1 cellular context compared by ENCODE assay signal in the genomic region with DNA sequence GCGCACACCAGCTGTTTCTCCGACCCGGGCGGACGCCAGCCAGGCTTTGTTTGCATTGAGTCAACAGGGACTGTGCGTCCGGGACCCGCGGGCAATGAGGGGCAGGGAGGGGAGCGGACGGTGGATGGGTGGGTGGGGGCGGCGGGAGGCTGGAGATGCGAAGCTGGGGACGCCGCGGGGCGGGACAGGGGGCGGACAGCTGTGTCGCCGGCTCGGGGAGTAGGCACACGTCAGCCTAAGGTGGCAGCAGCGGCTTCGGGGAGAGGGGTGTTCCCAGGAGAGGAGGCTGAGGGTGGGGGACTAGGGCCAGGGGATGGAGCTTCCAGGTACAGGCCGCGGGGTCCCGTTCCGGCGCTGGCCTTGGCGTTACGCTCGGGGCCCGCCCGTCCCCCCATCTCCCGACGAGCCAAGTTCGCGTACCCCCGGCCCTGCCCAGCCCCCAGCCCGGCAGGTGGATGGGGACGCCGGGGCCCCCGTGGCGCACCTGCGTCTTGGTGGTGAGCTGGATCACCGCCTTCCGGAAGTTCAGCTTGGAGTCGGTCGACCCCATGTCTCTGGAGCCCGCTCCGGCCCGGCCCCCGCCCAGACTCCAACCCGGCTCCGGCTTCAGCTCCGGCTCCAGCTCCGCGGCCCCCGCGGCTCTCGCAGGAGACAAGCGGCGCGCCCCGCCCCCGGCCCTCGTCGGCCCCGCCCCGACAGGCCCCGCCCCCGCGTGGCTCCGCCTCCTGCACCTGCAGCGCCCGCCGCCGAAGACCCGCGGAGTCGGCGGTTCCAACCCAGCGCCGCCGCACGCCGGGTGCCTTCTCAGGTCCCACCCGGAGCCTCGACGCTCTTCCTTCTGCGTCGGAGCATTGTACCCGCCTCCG.
TF ChIP-seq lines count a peak whose summit lies in the region.

A gene with protein sequence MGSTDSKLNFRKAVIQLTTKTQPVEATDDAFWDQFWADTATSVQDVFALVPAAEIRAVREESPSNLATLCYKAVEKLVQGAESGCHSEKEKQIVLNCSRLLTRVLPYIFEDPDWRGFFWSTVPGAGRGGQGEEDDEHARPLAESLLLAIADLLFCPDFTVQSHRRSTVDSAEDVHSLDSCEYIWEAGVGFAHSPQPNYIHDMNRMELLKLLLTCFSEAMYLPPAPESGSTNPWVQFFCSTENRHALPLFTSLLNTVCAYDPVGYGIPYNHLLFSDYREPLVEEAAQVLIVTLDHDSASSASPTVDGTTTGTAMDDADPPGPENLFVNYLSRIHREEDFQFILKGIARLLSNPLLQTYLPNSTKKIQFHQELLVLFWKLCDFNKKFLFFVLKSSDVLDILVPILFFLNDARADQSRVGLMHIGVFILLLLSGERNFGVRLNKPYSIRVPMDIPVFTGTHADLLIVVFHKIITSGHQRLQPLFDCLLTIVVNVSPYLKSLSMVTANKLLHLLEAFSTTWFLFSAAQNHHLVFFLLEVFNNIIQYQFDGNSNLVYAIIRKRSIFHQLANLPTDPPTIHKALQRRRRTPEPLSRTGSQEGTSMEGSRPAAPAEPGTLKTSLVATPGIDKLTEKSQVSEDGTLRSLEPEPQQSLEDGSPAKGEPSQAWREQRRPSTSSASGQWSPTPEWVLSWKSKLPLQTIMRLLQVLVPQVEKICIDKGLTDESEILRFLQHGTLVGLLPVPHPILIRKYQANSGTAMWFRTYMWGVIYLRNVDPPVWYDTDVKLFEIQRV (minus strand): TSS at position 653 of the 866 bp plus-strand sequence. CDS start 103 bp downstream, at position 550.

TF ChIP-seq in HEK293, 187 proteins besides CTCF, POLR2A, EP300 and RAD21 (continued from another document and continues in another):
- TF ChIP-seq, protein P1, sequence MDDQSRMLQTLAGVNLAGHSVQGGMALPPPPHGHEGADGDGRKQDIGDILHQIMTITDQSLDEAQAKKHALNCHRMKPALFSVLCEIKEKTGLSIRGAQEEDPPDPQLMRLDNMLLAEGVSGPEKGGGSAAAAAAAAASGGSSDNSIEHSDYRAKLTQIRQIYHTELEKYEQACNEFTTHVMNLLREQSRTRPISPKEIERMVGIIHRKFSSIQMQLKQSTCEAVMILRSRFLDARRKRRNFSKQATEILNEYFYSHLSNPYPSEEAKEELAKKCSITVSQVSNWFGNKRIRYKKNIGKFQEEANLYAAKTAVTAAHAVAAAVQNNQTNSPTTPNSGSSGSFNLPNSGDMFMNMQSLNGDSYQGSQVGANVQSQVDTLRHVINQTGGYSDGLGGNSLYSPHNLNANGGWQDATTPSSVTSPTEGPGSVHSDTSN (CRISPR knock-in tag; IDR thresholded peaks at IDR 0.05): no peak
- TF ChIP-seq HOXD13 (CRISPR knock-in tag; IDR thresholded peaks at IDR 0.05; ENCODE audit: borderline replicate concordance) (no peak), ZNF221 (tag by site-specific recombination; IDR thresholded peaks at IDR 0.05; ENCODE audit: borderline replicate concordance) (no peak), ZNF530 (tag by site-specific recombination; IDR thresholded peaks at IDR 0.05; ENCODE audit: low read depth) (no peak), ZNF521 (tag by site-specific recombination; IDR thresholded peaks at IDR 0.05) (no peak), ZBTB7A (tag by site-specific recombination; IDR thresholded peaks at IDR 0.05; ENCODE audit: low read depth) (peak; percentile 77), SCRT2 (tag by site-specific recombination; IDR thresholded peaks at IDR 0.05) (no peak), ZNF501 (tag by site-specific recombination; IDR thresholded peaks at IDR 0.05) (no peak), ZFP41 (tag by site-specific recombination; IDR thresholded peaks at IDR 0.05; ENCODE audit: borderline replicate concordance) (no peak), ZNF776 (tag by site-specific recombination; IDR thresholded peaks at IDR 0.05; ENCODE audit: borderline replicate concordance) (no peak), ZNF394 (tag by site-specific recombination; IDR thresholded peaks at IDR 0.05; ENCODE audit: borderline replicate concordance) (peak; percentile 41; the same call in 1 of the 2 replicates), ZNF404 (tag by site-specific recombination; IDR thresholded peaks at IDR 0.05) (no peak), ZBTB21 (tag by site-specific recombination; IDR thresholded peaks at IDR 0.05) (no peak), ZNF23 (tag by site-specific recombination; IDR thresholded peaks at IDR 0.05; ENCODE audit: borderline replicate concordance) (no peak)
- TF ChIP-seq, protein P2, sequence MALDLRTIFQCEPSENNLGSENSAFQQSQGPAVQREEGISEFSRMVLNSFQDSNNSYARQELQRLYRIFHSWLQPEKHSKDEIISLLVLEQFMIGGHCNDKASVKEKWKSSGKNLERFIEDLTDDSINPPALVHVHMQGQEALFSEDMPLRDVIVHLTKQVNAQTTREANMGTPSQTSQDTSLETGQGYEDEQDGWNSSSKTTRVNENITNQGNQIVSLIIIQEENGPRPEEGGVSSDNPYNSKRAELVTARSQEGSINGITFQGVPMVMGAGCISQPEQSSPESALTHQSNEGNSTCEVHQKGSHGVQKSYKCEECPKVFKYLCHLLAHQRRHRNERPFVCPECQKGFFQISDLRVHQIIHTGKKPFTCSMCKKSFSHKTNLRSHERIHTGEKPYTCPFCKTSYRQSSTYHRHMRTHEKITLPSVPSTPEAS (tag by site-specific recombination; IDR thresholded peaks at IDR 0.05): no peak
- TF ChIP-seq, protein P3, sequence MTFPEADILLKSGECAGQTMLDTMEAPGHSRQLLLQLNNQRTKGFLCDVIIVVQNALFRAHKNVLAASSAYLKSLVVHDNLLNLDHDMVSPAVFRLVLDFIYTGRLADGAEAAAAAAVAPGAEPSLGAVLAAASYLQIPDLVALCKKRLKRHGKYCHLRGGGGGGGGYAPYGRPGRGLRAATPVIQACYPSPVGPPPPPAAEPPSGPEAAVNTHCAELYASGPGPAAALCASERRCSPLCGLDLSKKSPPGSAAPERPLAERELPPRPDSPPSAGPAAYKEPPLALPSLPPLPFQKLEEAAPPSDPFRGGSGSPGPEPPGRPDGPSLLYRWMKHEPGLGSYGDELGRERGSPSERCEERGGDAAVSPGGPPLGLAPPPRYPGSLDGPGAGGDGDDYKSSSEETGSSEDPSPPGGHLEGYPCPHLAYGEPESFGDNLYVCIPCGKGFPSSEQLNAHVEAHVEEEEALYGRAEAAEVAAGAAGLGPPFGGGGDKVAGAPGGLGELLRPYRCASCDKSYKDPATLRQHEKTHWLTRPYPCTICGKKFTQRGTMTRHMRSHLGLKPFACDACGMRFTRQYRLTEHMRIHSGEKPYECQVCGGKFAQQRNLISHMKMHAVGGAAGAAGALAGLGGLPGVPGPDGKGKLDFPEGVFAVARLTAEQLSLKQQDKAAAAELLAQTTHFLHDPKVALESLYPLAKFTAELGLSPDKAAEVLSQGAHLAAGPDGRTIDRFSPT (tag by site-specific recombination; IDR thresholded peaks at IDR 0.05): no peak; the same call in 1 of the 2 replicates
- TF ChIP-seq, protein P4, sequence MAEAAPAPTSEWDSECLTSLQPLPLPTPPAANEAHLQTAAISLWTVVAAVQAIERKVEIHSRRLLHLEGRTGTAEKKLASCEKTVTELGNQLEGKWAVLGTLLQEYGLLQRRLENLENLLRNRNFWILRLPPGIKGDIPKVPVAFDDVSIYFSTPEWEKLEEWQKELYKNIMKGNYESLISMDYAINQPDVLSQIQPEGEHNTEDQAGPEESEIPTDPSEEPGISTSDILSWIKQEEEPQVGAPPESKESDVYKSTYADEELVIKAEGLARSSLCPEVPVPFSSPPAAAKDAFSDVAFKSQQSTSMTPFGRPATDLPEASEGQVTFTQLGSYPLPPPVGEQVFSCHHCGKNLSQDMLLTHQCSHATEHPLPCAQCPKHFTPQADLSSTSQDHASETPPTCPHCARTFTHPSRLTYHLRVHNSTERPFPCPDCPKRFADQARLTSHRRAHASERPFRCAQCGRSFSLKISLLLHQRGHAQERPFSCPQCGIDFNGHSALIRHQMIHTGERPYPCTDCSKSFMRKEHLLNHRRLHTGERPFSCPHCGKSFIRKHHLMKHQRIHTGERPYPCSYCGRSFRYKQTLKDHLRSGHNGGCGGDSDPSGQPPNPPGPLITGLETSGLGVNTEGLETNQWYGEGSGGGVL (tag by site-specific recombination; IDR thresholded peaks at IDR 0.05): peak; percentile 92
- TF ChIP-seq, protein P5, sequence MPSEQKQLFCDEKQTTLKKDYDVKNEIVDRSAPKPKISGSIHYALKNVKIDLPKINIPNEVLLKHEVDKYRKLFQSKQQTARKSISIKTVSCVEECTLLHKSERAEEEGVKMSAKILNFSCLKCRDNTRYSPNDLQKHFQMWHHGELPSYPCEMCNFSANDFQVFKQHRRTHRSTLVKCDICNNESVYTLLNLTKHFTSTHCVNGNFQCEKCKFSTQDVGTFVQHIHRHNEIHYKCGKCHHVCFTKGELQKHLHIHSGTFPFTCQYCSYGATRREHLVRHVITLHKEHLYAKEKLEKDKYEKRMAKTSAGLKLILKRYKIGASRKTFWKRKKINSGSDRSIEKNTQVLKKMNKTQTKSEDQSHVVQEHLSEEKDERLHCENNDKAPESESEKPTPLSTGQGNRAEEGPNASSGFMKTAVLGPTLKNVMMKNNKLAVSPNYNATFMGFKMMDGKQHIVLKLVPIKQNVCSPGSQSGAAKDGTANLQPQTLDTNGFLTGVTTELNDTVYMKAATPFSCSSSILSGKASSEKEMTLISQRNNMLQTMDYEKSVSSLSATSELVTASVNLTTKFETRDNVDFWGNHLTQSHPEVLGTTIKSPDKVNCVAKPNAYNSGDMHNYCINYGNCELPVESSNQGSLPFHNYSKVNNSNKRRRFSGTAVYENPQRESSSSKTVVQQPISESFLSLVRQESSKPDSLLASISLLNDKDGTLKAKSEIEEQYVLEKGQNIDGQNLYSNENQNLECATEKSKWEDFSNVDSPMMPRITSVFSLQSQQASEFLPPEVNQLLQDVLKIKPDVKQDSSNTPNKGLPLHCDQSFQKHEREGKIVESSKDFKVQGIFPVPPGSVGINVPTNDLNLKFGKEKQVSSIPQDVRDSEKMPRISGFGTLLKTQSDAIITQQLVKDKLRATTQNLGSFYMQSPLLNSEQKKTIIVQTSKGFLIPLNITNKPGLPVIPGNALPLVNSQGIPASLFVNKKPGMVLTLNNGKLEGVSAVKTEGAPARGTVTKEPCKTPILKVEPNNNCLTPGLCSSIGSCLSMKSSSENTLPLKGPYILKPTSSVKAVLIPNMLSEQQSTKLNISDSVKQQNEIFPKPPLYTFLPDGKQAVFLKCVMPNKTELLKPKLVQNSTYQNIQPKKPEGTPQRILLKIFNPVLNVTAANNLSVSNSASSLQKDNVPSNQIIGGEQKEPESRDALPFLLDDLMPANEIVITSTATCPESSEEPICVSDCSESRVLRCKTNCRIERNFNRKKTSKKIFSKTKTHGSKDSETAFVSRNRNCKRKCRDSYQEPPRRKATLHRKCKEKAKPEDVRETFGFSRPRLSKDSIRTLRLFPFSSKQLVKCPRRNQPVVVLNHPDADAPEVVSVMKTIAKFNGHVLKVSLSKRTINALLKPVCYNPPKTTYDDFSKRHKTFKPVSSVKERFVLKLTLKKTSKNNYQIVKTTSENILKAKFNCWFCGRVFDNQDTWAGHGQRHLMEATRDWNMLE (tag by site-specific recombination; conservative IDR thresholded peaks at IDR 0.05; ENCODE audit: low read depth): no peak
- TF ChIP-seq, protein P6, sequence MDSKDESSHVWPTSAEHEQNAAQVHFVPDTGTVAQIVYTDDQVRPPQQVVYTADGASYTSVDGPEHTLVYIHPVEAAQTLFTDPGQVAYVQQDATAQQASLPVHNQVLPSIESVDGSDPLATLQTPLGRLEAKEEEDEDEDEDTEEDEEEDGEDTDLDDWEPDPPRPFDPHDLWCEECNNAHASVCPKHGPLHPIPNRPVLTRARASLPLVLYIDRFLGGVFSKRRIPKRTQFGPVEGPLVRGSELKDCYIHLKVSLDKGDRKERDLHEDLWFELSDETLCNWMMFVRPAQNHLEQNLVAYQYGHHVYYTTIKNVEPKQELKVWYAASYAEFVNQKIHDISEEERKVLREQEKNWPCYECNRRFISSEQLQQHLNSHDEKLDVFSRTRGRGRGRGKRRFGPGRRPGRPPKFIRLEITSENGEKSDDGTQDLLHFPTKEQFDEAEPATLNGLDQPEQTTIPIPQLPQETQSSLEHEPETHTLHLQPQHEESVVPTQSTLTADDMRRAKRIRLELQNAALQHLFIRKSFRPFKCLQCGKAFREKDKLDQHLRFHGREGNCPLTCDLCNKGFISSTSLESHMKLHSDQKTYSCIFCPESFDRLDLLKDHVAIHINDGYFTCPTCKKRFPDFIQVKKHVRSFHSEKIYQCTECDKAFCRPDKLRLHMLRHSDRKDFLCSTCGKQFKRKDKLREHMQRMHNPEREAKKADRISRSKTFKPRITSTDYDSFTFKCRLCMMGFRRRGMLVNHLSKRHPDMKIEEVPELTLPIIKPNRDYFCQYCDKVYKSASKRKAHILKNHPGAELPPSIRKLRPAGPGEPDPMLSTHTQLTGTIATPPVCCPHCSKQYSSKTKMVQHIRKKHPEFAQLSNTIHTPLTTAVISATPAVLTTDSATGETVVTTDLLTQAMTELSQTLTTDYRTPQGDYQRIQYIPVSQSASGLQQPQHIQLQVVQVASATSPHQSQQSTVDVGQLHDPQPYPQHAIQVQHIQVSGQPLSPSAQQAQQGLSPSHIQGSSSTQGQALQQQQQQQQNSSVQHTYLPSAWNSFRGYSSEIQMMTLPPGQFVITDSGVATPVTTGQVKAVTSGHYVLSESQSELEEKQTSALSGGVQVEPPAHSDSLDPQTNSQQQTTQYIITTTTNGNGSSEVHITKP (tag by site-specific recombination; IDR thresholded peaks at IDR 0.05): peak; percentile 77
- TF ChIP-seq, protein P7, sequence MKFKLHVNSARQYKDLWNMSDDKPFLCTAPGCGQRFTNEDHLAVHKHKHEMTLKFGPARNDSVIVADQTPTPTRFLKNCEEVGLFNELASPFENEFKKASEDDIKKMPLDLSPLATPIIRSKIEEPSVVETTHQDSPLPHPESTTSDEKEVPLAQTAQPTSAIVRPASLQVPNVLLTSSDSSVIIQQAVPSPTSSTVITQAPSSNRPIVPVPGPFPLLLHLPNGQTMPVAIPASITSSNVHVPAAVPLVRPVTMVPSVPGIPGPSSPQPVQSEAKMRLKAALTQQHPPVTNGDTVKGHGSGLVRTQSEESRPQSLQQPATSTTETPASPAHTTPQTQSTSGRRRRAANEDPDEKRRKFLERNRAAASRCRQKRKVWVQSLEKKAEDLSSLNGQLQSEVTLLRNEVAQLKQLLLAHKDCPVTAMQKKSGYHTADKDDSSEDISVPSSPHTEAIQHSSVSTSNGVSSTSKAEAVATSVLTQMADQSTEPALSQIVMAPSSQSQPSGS (tag by site-specific recombination; IDR thresholded peaks at IDR 0.05; ENCODE audit: low read depth): no peak
- TF ChIP-seq, protein P8, sequence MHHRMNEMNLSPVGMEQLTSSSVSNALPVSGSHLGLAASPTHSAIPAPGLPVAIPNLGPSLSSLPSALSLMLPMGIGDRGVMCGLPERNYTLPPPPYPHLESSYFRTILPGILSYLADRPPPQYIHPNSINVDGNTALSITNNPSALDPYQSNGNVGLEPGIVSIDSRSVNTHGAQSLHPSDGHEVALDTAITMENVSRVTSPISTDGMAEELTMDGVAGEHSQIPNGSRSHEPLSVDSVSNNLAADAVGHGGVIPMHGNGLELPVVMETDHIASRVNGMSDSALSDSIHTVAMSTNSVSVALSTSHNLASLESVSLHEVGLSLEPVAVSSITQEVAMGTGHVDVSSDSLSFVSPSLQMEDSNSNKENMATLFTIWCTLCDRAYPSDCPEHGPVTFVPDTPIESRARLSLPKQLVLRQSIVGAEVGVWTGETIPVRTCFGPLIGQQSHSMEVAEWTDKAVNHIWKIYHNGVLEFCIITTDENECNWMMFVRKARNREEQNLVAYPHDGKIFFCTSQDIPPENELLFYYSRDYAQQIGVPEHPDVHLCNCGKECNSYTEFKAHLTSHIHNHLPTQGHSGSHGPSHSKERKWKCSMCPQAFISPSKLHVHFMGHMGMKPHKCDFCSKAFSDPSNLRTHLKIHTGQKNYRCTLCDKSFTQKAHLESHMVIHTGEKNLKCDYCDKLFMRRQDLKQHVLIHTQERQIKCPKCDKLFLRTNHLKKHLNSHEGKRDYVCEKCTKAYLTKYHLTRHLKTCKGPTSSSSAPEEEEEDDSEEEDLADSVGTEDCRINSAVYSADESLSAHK (tag by site-specific recombination; IDR thresholded peaks at IDR 0.05): 0 out of 2 replicates have a peak, but pooled peaks have one; percentile 3
